Comparison of ENCODE assay signal across 19 cellular contexts in the genomic region with DNA sequence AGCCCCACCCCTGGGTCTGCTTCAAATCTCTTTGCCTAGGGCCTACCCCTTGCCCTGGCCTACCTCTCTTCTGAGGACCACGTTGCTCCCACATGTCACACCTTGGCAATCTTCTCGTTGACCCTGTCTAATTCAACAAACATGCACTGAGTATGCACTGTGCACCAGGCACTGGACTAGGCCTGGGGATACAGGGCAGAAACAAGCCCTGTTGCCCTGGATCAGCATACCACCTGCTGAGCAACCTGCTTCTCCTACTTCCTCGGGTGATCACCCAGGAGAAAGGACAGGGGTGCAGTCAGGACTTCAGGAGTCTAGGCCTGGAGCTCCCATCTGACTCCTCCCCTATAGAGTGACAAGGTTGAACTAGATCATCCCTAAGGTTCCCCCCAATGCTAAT. TPM values are rescaled to one million over a fixed set of nuclear protein-coding genes. Genes with fewer than 3 reads are reported as not detected.
A peak's percentile ranks its signal among the peaks of the same experiment; 100 is the strongest.
DNase-seq lines count a peak whose midpoint lies in the region; FAIRE-seq and TF ChIP-seq lines count a peak whose summit lies in the region.
"Had no signal": no experiment of that assay in that cellular context is flagged by ENCODE, and none has a peak within 500 bp of the region (broad histone marks: within the 10 kb centered on the region; RNA-seq: fewer than 3 reads in every experiment).

No MANE protein-coding gene starts in this region.

- H3K9ac ChIP-seq in OCI-LY3 (ENCODE audit: low read length) (no peak overlapping the region), mammary epithelial cell (ENCODE audit: insufficient read depth, low read length) (no peak overlapping the region)

- intact Hi-C loops in mammary epithelial cell (cut with micrococcal nuclease), result no loop called here

- no peaks in the 10 kb centered on the region for H3K9me3 ChIP-seq in OCI-LY3 (ENCODE audit: insufficient read depth, low read length)
- H3K9me3 ChIP-seq in mammary epithelial cell (replicated peaks; ENCODE audit: insufficient read depth, low read length), result no peaks in the 10 kb centered on the region
- H3K9me3 ChIP-seq: A549 had no signal

- in situ Hi-C loops in mammary epithelial cell (cut with MboI; ENCODE audit: low sequenced_read_pairs in 2 of 2), result no loop called here

- FAIRE-seq in GM12891 (lab: Jason Lieb, UNC), result no peak
- FAIRE-seq: A549 had no signal

- H3K79me2 ChIP-seq in OCI-LY3 (ENCODE audit: low read length) (peaks cover 23% of the 10 kb centered on the region), mammary epithelial cell (ENCODE audit: insufficient read depth, low read length) (no peaks in the 10 kb centered on the region)

- TF ChIP-seq CTCF in OCI-LY3 (IDR thresholded peaks at IDR 0.05; ENCODE audit: low read depth, low read length) (no peak), mammary epithelial cell (conservative IDR thresholded peaks at IDR 0.05 in 1 of 2, IDR thresholded peaks at IDR 0.05 in 1 of 2; ENCODE audit: extremely low read depth in 1 of 2, insufficient read depth in 1 of 2, low read depth in 1 of 2, low read length in 2 of 2) (no peak)

- H3K4me3 ChIP-seq in OCI-LY3 (ENCODE audit: low read length), result no peak overlapping the region
- no peak overlapping the region for H3K4me3 ChIP-seq in mammary epithelial cell (replicated peaks in 1 of 3; ENCODE audit: insufficient read depth in 1 of 3, low read depth in 2 of 3, low read length in 3 of 3)
- H3K4me3 ChIP-seq: A549 had no signal

- H3K27ac ChIP-seq in OCI-LY3 (ENCODE audit: low read length) (peak overlapping the region; percentile 24; the same call in 1 of the 2 replicates), mammary epithelial cell (ENCODE audit: insufficient read depth, low read depth, low read length) (no peak overlapping the region)
- H3K27ac ChIP-seq: A549, HL-60, RWPE1 had no signal

- H4K20me1 ChIP-seq in OCI-LY3 (ENCODE audit: insufficient read depth, low read length) (peaks cover 9% of the 10 kb centered on the region; the same call in 1 of the 2 replicates), mammary epithelial cell (ENCODE audit: insufficient read depth, low read length) (no peaks in the 10 kb centered on the region)

- no peaks in the 10 kb centered on the region for H3K27me3 ChIP-seq in OCI-LY3 (ENCODE audit: low read depth, low read length)
- no peaks in the 10 kb centered on the region for H3K27me3 ChIP-seq in mammary epithelial cell (ENCODE audit: insufficient read depth, low read length)

- H3K36me3 ChIP-seq in OCI-LY3 (replicated peaks; ENCODE audit: low read depth, low read length), result peaks cover 47% of the 10 kb centered on the region
- H3K36me3 ChIP-seq in mammary epithelial cell (ENCODE audit: insufficient read depth, low read length), result no peaks in the 10 kb centered on the region

- no peak overlapping the region for H2AFZ ChIP-seq in OCI-LY3 (ENCODE audit: low read depth, low read length)
- H2AFZ ChIP-seq in mammary epithelial cell (ENCODE audit: low read depth, low read length), result no peak overlapping the region

- BruUV-seq in mammary epithelial cell (replicated peaks; lab: Mats Ljungman, UMichigan), result no TSS peak

- DNase-seq in activated effector memory CD4-positive, alpha-beta T cell treated with anti-CD3 and anti-CD28 coated beads, Interleukin-2, amount 50 U/mL, for 16 hours, result peak; percentile 52
- DNase-seq in activated effector memory CD4-positive, alpha-beta T cell treated with Interleukin-2 at 50 U/mL for 16 hours, result no peak
- DNase-seq in islet precursor cell (peak; percentile 45), mammary epithelial cell (no peak), GM12891 (ENCODE audit: insufficient read length, low spot score) (no peak), erythroblast (lab: John Stamatoyannopoulos, UW) (no peak)
- DNase-seq: KG1; NCI-H1092; NCI-H1694; NCI-H2107; NCI-H69; NK-92 treated with Interleukin-12 subunit alpha and Interleukin-12 subunit beta, amount 100 ng/mL, for 24 hours had no signal

- H3K4me2 ChIP-seq in OCI-LY3 (ENCODE audit: low read length) (no peak overlapping the region), mammary epithelial cell (ENCODE audit: insufficient read depth, low read depth, low read length) (no peak overlapping the region)
- H3K4me2 ChIP-seq: A549 had no signal

- dilution Hi-C loops in mammary epithelial cell (cut with HindIII; ENCODE audit: low sequenced_read_pairs), result loop anchor here (5.0 kb wide), 1 partner anchor 68 kb away; no protein-coding TSS in a partner anchor

- TF ChIP-seq POLR2A in GM12891 (IDR thresholded peaks at IDR 0.05; ENCODE audit: low read depth, low read length) (no peak), erythroblast (IDR thresholded peaks at IDR 0.05; ENCODE audit: low read length) (no peak)

- H3K4me1 ChIP-seq in OCI-LY3 (ENCODE audit: low read length) (peaks cover 81% of the 10 kb centered on the region), mammary epithelial cell (ENCODE audit: insufficient read depth, low read length) (peaks cover 31% of the 10 kb centered on the region)

- WGBS in mammary epithelial cell (ENCODE audit: low coverage, missing lambda C conversion rate), result 93% methylated on average over 3 of the region's 3 CpGs

- CTCF ChIA-PET in mammary epithelial cell (lab: Charles Lee; ENCODE audit: low non-redundant PET), result no interaction called here

TF ChIP-seq in GM12891, 5 proteins besides CTCF, POLR2A, EP300 and RAD21:
- TF ChIP-seq TAF1 (IDR thresholded peaks at IDR 0.05; ENCODE audit: low read depth, low read length) (no peak), POU2F2 (IDR thresholded peaks at IDR 0.05; ENCODE audit: low read depth, low read length) (no peak), SPI1 (IDR thresholded peaks at IDR 0.05; ENCODE audit: low read depth, low read length) (no peak), POLR2AphosphoS5 (IDR thresholded peaks at IDR 0.05; ENCODE audit: low read depth, low read length) (no peak), PAX5 (IDR thresholded peaks at IDR 0.05; ENCODE audit: insufficient read depth, low read length, severe bottlenecking) (no peak)

RNA-seq across cellular contexts. Expression of a gene that starts 9.7 kb away (rescaled TPM):
- under 1 TPM; under 0.01 to 0.45 TPM for total RNA-seq in mammary epithelial cell
- polyA plus RNA-seq in mammary epithelial cell, result 0.85 TPM
- polyA minus RNA-seq in mammary epithelial cell, result not detected
- 34.4 TPM for polyA plus RNA-seq in GM12891 (2012; ENCODE audit: low read depth, missing spikeins)
- total RNA-seq: H4 had no signal
- polyA plus RNA-seq: A549 had no signal

RNA-seq across cellular contexts. Expression of a gene that starts 30.8 kb away (rescaled TPM):
- total RNA-seq in mammary epithelial cell, result not detected
- polyA plus RNA-seq in mammary epithelial cell, result not detected
- polyA minus RNA-seq in mammary epithelial cell, result not detected
- not detected for polyA plus RNA-seq in GM12891 (2012; ENCODE audit: low read depth, missing spikeins)

RNA-seq across cellular contexts. Expression of a gene that starts 58.8 kb away (rescaled TPM):
- not detected for total RNA-seq in mammary epithelial cell
- polyA plus RNA-seq in mammary epithelial cell, result not detected
- polyA minus RNA-seq in mammary epithelial cell, result not detected
- polyA plus RNA-seq in GM12891 (2012; ENCODE audit: low read depth, missing spikeins), result not detected
- total RNA-seq: Daoy, H4, M059J had no signal
- polyA plus RNA-seq: A549 had no signal

Comparison
In these comparisons a context has a peak if more than half of its experiments do, and no peak if none do; other contexts are left out.
1. DNase-seq: peak in activated effector memory CD4-positive, alpha-beta T cell treated with anti-CD3 and anti-CD28 coated beads, Interleukin-2, amount 50 U/mL, for 16 hours (single experiment) and islet precursor cell (single experiment); none in activated effector memory CD4-positive, alpha-beta T cell treated with Interleukin-2 at 50 U/mL for 16 hours (single experiment), mammary epithelial cell (single experiment), GM12891 (single experiment) and erythroblast (0 of 2).